8 cellular contexts compared by ENCODE assay signal in the genomic region with DNA sequence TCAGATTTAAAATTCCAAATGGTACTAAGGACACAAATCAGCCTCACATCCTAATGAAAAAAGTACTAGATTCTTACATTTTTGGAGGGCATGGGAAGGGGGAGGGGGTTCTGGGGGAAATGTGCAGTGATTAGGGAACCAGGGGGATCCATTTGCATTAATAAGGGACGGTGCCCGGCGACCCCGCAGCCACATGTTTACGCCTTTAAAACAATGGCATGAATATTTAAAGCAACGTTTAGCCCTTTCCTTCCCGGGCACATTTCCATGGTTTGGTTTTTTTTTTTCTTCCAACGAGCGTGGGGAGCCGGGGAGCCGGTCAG. TPM values are rescaled to one million over a fixed set of nuclear protein-coding genes. Genes with fewer than 3 reads are reported as not detected.
DNase-seq lines count a peak whose midpoint lies in the region; ATAC-seq and TF ChIP-seq lines count a peak whose summit lies in the region.

No MANE protein-coding gene starts in this region.

- intact Hi-C loops in left colon (cut with DNase I, micrococcal nuclease), result no loop called here

- H2AFZ ChIP-seq in ACC112 (ENCODE audit: low read length, unreplicated experiment), result peak overlapping the region; percentile 24

- no peak for TF ChIP-seq CTCF in cardiac fibroblast (IDR thresholded peaks at IDR 0.05; ENCODE audit: low read depth, low read length)

- WGBS in HUES64, result under 1% methylated on average over 11 of the region's 11 CpGs

- H3K36me3 ChIP-seq in ACC112 (ENCODE audit: insufficient read depth, low read length) (no peaks in the 10 kb centered on the region), HUES64 (ENCODE audit: insufficient read depth, low read length) (peaks cover 28% of the 10 kb centered on the region), mucosa of rectum (ENCODE audit: control insufficient read depth in 2 of 2, insufficient read depth in 2 of 2, low read length in 2 of 2) (no peaks in the 10 kb centered on the region)

- no peak for ATAC-seq in left colon

- H3K9ac ChIP-seq in HUES64 (ENCODE audit: low read depth, low read length) (peak overlapping the region; percentile 96), mucosa of rectum (ENCODE audit: low read depth in 1 of 2, low read length in 2 of 2) (peak overlapping the region; percentile 72 to 87)

- H3K27ac ChIP-seq in ACC112 (ENCODE audit: low read depth, low read length) (peak overlapping the region; percentile 77), HUES64 (ENCODE audit: low read depth, low read length) (peak overlapping the region; percentile 100), mucosa of rectum (ENCODE audit: low read depth in 2 of 2, low read length in 2 of 2) (peak overlapping the region; percentile 88)

- H3K9me3 ChIP-seq in HUES64 (ENCODE audit: insufficient read depth, low read depth, low read length), result no peaks in the 10 kb centered on the region
- H3K9me3 ChIP-seq in mucosa of rectum (ENCODE audit: control insufficient read depth in 2 of 2, low read length in 2 of 2), result no peaks in the 10 kb centered on the region

- H3K4me1 ChIP-seq in ACC112 (ENCODE audit: control insufficient read depth, insufficient read depth, low read length, unreplicated experiment) (peaks cover 9% of the 10 kb centered on the region), HUES64 (ENCODE audit: insufficient read depth, low read length) (peaks cover 34% of the 10 kb centered on the region), mucosa of rectum (ENCODE audit: control insufficient read depth in 2 of 2, insufficient read depth in 2 of 2, low read length in 2 of 2) (peaks cover 16 to 22% of the 10 kb centered on the region in 2 donors)

- peaks cover 37% of the 10 kb centered on the region for H3K79me2 ChIP-seq in ACC112 (ENCODE audit: control insufficient read depth, insufficient read depth, low read length, unreplicated experiment)

- H3K27me3 ChIP-seq in ACC112 (ENCODE audit: insufficient read depth, low read length) (peaks cover 12% of the 10 kb centered on the region), HUES64 (ENCODE audit: insufficient read depth, low read length) (peaks cover 26% of the 10 kb centered on the region; the same call in 1 of the 2 replicates), mucosa of rectum (ENCODE audit: control insufficient read depth in 2 of 2, insufficient read depth in 2 of 2, low read length in 2 of 2) (peaks cover 0 to 3% of the 10 kb centered on the region in 2 donors)

- H3K4me3 ChIP-seq in ACC112 (ENCODE audit: low read depth, low read length) (peak overlapping the region; percentile 99), HUES64 (ENCODE audit: low read length) (peak overlapping the region; percentile 75), cardiac fibroblast (replicated peaks in 1 of 2; ENCODE audit: low read depth in 2 of 2, low read length in 2 of 2) (peak overlapping the region; percentile 71 to 73), mucosa of rectum (ENCODE audit: low read length in 2 of 2) (peak overlapping the region; percentile 77 to 80)

- DNase-seq in cardiac fibroblast (ENCODE audit: low read depth in 2 of 2) (no peak), NCI-H526 treated with DMSO at 0.1 percent for 48 hours (lab: John Stamatoyannopoulos, UW) (no peak), activated gamma-delta T cell (lab: John Stamatoyannopoulos, UW) (no peak), left colon (no peak)
- no peak for DNase-seq in stimulated activated CD4-positive, alpha-beta T cell treated with anti-CD3 and anti-CD28 coated beads, Interleukin-1b, Interleukin-23, amount 100 ng/mL, for 48 hours

RNA-seq across cellular contexts. Expression of gene SEPHS1, which starts 1.2 kb away (rescaled TPM):
- 423 TPM for polyA plus RNA-seq in HUES64 (2013, experiment 1 of 2)
- polyA plus RNA-seq in HUES64 (2013, experiment 2 of 2), result 333 TPM
- total RNA-seq in left colon, result 10 to 100 TPM; 33.4 to 37.4 TPM

RNA-seq across cellular contexts. Expression of gene PHYH, which starts 47.0 kb away (rescaled TPM):
- polyA plus RNA-seq in HUES64 (2013, experiment 1 of 2), result 15.9 TPM
- 23.3 TPM for polyA plus RNA-seq in HUES64 (2013, experiment 2 of 2)
- 10 to 100 TPM; 50.0 to 91.5 TPM for total RNA-seq in left colon
